9 cellular contexts compared by ENCODE assay signal in the genomic region with DNA sequence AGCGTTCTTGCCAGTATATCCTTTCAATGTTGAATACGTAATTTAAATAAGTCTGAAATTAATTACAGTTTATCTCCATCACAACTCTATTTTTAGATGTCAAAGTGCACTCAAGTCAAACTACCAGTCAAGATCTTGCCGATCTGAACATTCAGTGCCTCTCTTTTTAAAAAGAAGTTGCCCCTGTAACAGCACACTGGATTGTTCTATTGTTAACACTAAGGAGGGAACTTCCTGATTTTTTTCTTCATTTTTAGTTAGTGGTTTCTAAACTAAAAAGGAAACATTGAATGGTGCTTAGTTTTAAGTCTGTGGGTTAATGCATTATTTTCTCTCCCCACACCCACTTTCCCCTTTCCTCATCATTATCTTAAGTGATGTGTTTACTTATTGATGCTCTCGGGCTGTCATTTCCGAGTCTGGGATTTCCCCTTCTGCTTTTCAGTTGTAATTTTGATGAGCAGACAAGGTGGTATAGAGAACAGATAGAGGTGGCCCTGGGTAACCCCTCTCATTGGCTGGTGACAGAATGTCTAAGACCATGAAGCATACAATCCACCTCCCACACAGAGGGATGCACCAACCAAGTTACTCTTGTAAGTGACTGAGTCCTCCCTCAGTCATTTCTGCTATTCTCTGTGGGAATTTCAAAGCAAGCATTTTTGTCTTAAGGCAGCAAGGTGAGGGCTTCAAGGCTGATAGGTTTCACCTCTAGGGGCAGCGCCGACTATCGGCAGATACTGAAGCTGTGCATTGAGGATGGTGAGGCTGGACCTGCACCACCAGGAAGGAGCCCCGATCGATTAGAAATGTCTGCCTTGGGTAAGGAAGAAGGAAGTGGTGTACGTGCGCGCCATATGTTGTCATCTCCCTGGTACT.
DNase-seq lines count a peak whose midpoint lies in the region; ATAC-seq lines count a peak whose summit lies in the region.
"Had no signal": no experiment of that assay in that cellular context is flagged by ENCODE, and none has a peak within 500 bp of the region (broad histone marks: within the 10 kb centered on the region; RNA-seq: fewer than 3 reads in every experiment).

No MANE protein-coding gene starts in this region.

- peaks cover 23% of the 10 kb centered on the region for H3K36me3 ChIP-seq in KOPT-K1 (ENCODE audit: insufficient read depth, low read length)

- peak; percentile 21 for DNase-seq in activated T-cell treated with anti-CD3 and anti-CD28 coated beads, Interleukin-2, amount 50 U/mL, for 1 hour
- DNase-seq in stimulated activated CD4-positive, alpha-beta T cell treated with anti-CD3 and anti-CD28 coated beads, Interleukin-12 subunit alpha, Interleukin-12 subunit beta, amount 100 ng/mL, for 48 hours (ENCODE audit: low read depth in 2 of 3, low spot score in 1 of 3): peak; percentile 30 to 54 (median 52)
- DNase-seq in NCI-H146 treated with DMSO at 0.1 percent for 48 hours (lab: John Stamatoyannopoulos, UW; ENCODE audit: unreplicated experiment) (no peak), NCI-H226 (no peak), hypothalamus (lab: John Stamatoyannopoulos, UW) (no peak)
- DNase-seq: cerebellar nuclear complex had no signal

- peak overlapping the region; percentile 53 for H3K27ac ChIP-seq in KOPT-K1 (ENCODE audit: low read depth, low read length, poor library complexity, severe bottlenecking)

- peaks cover 8% of the 10 kb centered on the region for H3K9me3 ChIP-seq in KOPT-K1 (ENCODE audit: insufficient read depth, low read length, poor library complexity, severe bottlenecking)

- ATAC-seq in GM18502 (IDR thresholded peaks at IDR 0.05; ENCODE audit: poor library complexity, unreplicated experiment): peak; percentile 67
- ATAC-seq in GM21737 (IDR thresholded peaks at IDR 0.05; ENCODE audit: unreplicated experiment): no peak

Comparison
In these comparisons a context has a peak if more than half of its experiments do, and no peak if none do; other contexts are left out.
1. DNase-seq: peak in activated T-cell treated with anti-CD3 and anti-CD28 coated beads, Interleukin-2, amount 50 U/mL, for 1 hour (single experiment) and stimulated activated CD4-positive, alpha-beta T cell treated with anti-CD3 and anti-CD28 coated beads, Interleukin-12 subunit alpha, Interleukin-12 subunit beta, amount 100 ng/mL, for 48 hours (3 of 3); none in NCI-H146 treated with DMSO at 0.1 percent for 48 hours (single experiment), NCI-H226 (single experiment) and hypothalamus (0 of 51).